Comparison of ENCODE assay signal across 8 cellular contexts in genomic region chr5:139246394-139246793, GRCh38. TPM values are rescaled to one million over a fixed set of nuclear protein-coding genes. Genes with fewer than 3 reads are reported as not detected.
DNase-seq lines count a peak whose midpoint lies in the region; FAIRE-seq and TF ChIP-seq lines count a peak whose summit lies in the region.

No MANE protein-coding gene starts in this region.

- no peaks in the 10 kb centered on the region for H3K36me3 Mint-ChIP-seq in stimulated activated naive CD8-positive, alpha-beta T cell treated with anti-CD3 and anti-CD28 coated beads, Interleukin-15, Interleukin-2, amounts not matched to agents 100 ng/mL and 50 ng/mL, for 24 hours (ENCODE audit: low read depth)

- DNase-seq in activated T-cell treated with anti-CD3 and anti-CD28 coated beads for 24 hours (ENCODE audit: low read depth) (peak; percentile 46), keratinocyte (ENCODE audit: low read depth, low spot score) (peak; percentile 23), KG1 (lab: John Stamatoyannopoulos, UW) (no peak), small intestine (no peak), retina (no peak)
- DNase-seq in activated T-cell treated with anti-CD3 and anti-CD28 coated beads, Interleukin-2, amount 50 U/mL, for 1 hour = no peak
- DNase-seq in activated CD8-positive, alpha-beta memory T cell treated with anti-CD3 and anti-CD28 coated beads for 48 hours (ENCODE audit: low read depth in 2 of 3, low spot score in 2 of 3) = peak in 2 of 3 experiments; percentile 26 to 36

- H3K27me3 Mint-ChIP-seq in stimulated activated naive CD8-positive, alpha-beta T cell treated with anti-CD3 and anti-CD28 coated beads, Interleukin-15, Interleukin-2, amounts not matched to agents 100 ng/mL and 50 ng/mL, for 24 hours = no peaks in the 10 kb centered on the region

- H3K4me1 Mint-ChIP-seq in stimulated activated naive CD8-positive, alpha-beta T cell treated with anti-CD3 and anti-CD28 coated beads, Interleukin-15, Interleukin-2, amounts not matched to agents 100 ng/mL and 50 ng/mL, for 24 hours (ENCODE audit: low read depth) = peaks cover 28% of the 10 kb centered on the region

- no peak overlapping the region for H3K9ac ChIP-seq in keratinocyte (ENCODE audit: control insufficient read depth, extremely low read depth, insufficient read depth, low read length)

- peak overlapping the region; percentile 56 for H3K4me2 ChIP-seq in keratinocyte (ENCODE audit: control insufficient read depth, extremely low read depth, insufficient read depth, low read depth, low read length)

- H4K20me1 ChIP-seq in keratinocyte (ENCODE audit: control insufficient read depth, extremely low read depth, insufficient read depth, low read length) = no peaks in the 10 kb centered on the region

- H3K27ac ChIP-seq in keratinocyte (ENCODE audit: control insufficient read depth, insufficient read depth, low read length) = peak overlapping the region; percentile 26
- H3K27ac ChIP-seq in small intestine (ENCODE audit: low read depth in 1 of 2, low read length in 1 of 2) = no peak overlapping the region

- H3K27me3 ChIP-seq in keratinocyte (ENCODE audit: control insufficient read depth, extremely low read depth, insufficient read depth, low read length) (no peaks in the 10 kb centered on the region), small intestine (ENCODE audit: control insufficient read depth in 2 of 2, insufficient read depth in 2 of 2, low read length in 2 of 2) (no peaks in the 10 kb centered on the region)

- H2AFZ ChIP-seq in keratinocyte (ENCODE audit: control insufficient read depth, low read length) = peak overlapping the region; percentile 99

- no peaks in the 10 kb centered on the region for H3K9me3 Mint-ChIP-seq in stimulated activated naive CD8-positive, alpha-beta T cell treated with anti-CD3 and anti-CD28 coated beads, Interleukin-15, Interleukin-2, amounts not matched to agents 100 ng/mL and 50 ng/mL, for 24 hours

- dilution Hi-C loops in keratinocyte (cut with MboI; ENCODE audit: extremely low pct_ligation_motif_present, low sequenced_read_pairs) = no loop called here

- H3K9me3 ChIP-seq in keratinocyte (ENCODE audit: control insufficient read depth, low read depth, low read length) (no peaks in the 10 kb centered on the region), small intestine (ENCODE audit: control insufficient read depth, low read depth) (no peaks in the 10 kb centered on the region)

- TF ChIP-seq CTCF in keratinocyte (optimal IDR thresholded peaks at IDR 0.05 in 1 of 3, IDR thresholded peaks at IDR 0.05 in 1 of 3, conservative IDR thresholded peaks at IDR 0.05 in 1 of 3; ENCODE audit: extremely low read depth in 1 of 3, insufficient read depth in 2 of 3, low read length in 3 of 3) = no peak

- H3K4me1 ChIP-seq in keratinocyte (ENCODE audit: control insufficient read depth, extremely low read depth, insufficient read depth, low read length) (peaks cover 12% of the 10 kb centered on the region), small intestine (ENCODE audit: control insufficient read depth in 2 of 2, insufficient read depth in 1 of 2, low read depth in 1 of 2, low read length in 1 of 2) (no peaks in the 10 kb centered on the region)

- H3K36me3 ChIP-seq in keratinocyte (ENCODE audit: control insufficient read depth in 2 of 2, extremely low read depth in 1 of 2, insufficient read depth in 2 of 2, low read length in 2 of 2) (no peaks in the 10 kb centered on the region), small intestine (ENCODE audit: control insufficient read depth in 2 of 2, insufficient read depth in 2 of 2, low read length in 2 of 2) (no peaks in the 10 kb centered on the region)

- no peaks in the 10 kb centered on the region for H3K79me2 ChIP-seq in keratinocyte (ENCODE audit: control insufficient read depth, insufficient read depth, low read length)

- H3K4me3 Mint-ChIP-seq in stimulated activated naive CD8-positive, alpha-beta T cell treated with anti-CD3 and anti-CD28 coated beads, Interleukin-15, Interleukin-2, amounts not matched to agents 100 ng/mL and 50 ng/mL, for 24 hours = peak overlapping the region; percentile 60

- H3K27ac Mint-ChIP-seq in stimulated activated naive CD8-positive, alpha-beta T cell treated with anti-CD3 and anti-CD28 coated beads, Interleukin-15, Interleukin-2, amounts not matched to agents 100 ng/mL and 50 ng/mL, for 24 hours = peak overlapping the region; percentile 80

- 26 to 40% (median 36%) methylated on average over 4 of the region's 4 CpGs for WGBS in small intestine, 3 donors

- no peaks in the 10 kb centered on the region for H3K9me1 ChIP-seq in keratinocyte (ENCODE audit: control insufficient read depth, extremely low read depth, insufficient read depth, low read length)

- FAIRE-seq in keratinocyte (lab: Jason Lieb, UNC) (peak; percentile 32), small intestine (lab: Jason Lieb, UNC) (no peak)

- peak overlapping the region in 1 of 3 experiments; percentile 27 for H3K4me3 ChIP-seq in keratinocyte (ENCODE audit: control insufficient read depth in 2 of 3, extremely low read depth in 1 of 3, insufficient read depth in 2 of 3, low read depth in 1 of 3, low read length in 3 of 3)
- H3K4me3 ChIP-seq in small intestine (ENCODE audit: low read depth in 1 of 2, low read length in 2 of 2) = no peak overlapping the region

RNA-seq across cellular contexts. Expression of gene MATR3, which starts 47.1 kb away (rescaled TPM):
- 81.6 to 122 TPM (median 82.8 TPM) in 3 replicates for polyA plus RNA-seq in keratinocyte
- polyA plus RNA-seq in keratinocyte (2011; ENCODE audit: low read depth) = 430 TPM
- polyA plus RNA-seq in keratinocyte (2011; cell fraction: cytosol; rRNA removed) = 43.4 and 70.2 TPM in 2 replicates
- polyA plus RNA-seq in keratinocyte (2011; cell fraction: nucleus; rRNA removed) = 70.4 and 82.4 TPM in 2 replicates
- polyA plus RNA-seq in keratinocyte (2012; ENCODE audit: low replicate concordance) = 84.6 and 125 TPM in 2 replicates
- polyA minus RNA-seq in keratinocyte = 142 to 184 TPM (median 144 TPM) in 3 replicates
- polyA minus RNA-seq in keratinocyte (2011; cell fraction: cytosol; rRNA and poly(A)+ RNA removed) = 52.9 TPM
- polyA minus RNA-seq in keratinocyte (2011; cell fraction: nucleus; rRNA and poly(A)+ RNA removed) = 62.5 and 132 TPM in 2 replicates
- polyA plus RNA-seq in small intestine = 100 to 1,000 TPM in 1 of 3 donors, 10 to 100 TPM in 2; 63.1 to 128 (median 72.7) TPM

RNA-seq across cellular contexts. Expression of gene SIL1, which starts 48.2 kb away (rescaled TPM):
- polyA plus RNA-seq in keratinocyte = 39.9 to 48.2 TPM (median 45.4 TPM) in 3 replicates
- 47.5 TPM for polyA plus RNA-seq in keratinocyte (2011; ENCODE audit: low read depth)
- 35.8 and 40.3 TPM in 2 replicates for polyA plus RNA-seq in keratinocyte (2011; cell fraction: cytosol; rRNA removed)
- polyA plus RNA-seq in keratinocyte (2011; cell fraction: nucleus; rRNA removed) = 64.6 and 71.5 TPM in 2 replicates
- 35.5 and 42.8 TPM in 2 replicates for polyA plus RNA-seq in keratinocyte (2012; ENCODE audit: low replicate concordance)
- polyA minus RNA-seq in keratinocyte = 24.4 to 42.5 TPM (median 40.2 TPM) in 3 replicates
- polyA minus RNA-seq in keratinocyte (2011; cell fraction: cytosol; rRNA and poly(A)+ RNA removed) = 59.3 TPM
- polyA minus RNA-seq in keratinocyte (2011; cell fraction: nucleus; rRNA and poly(A)+ RNA removed) = 41.0 and 50.5 TPM in 2 replicates
- polyA plus RNA-seq in small intestine = 10 to 100 TPM; 21.6 to 68.2 (median 30.2) TPM

Comparison
In these comparisons a context has a peak if more than half of its experiments do, and no peak if none do; other contexts are left out.
1. DNase-seq: peak in activated T-cell treated with anti-CD3 and anti-CD28 coated beads for 24 hours (single experiment), activated CD8-positive, alpha-beta memory T cell treated with anti-CD3 and anti-CD28 coated beads for 48 hours (2 of 3) and keratinocyte (single experiment); none in activated T-cell treated with anti-CD3 and anti-CD28 coated beads, Interleukin-2, amount 50 U/mL, for 1 hour (single experiment), KG1 (single experiment), small intestine (single experiment) and retina (single experiment).